Comparison of ENCODE assay signal across 8 cellular contexts in genomic region chr2:238060096-238060541, GRCh38. TPM values are rescaled to one million over a fixed set of nuclear protein-coding genes. Genes with fewer than 3 reads are reported as not detected.
DNase-seq lines count a peak whose midpoint lies in the region; ATAC-seq, FAIRE-seq and TF ChIP-seq lines count a peak whose summit lies in the region.

No MANE protein-coding gene starts in this region.

- H3K4me2 ChIP-seq in IMR-90 (ENCODE audit: low read depth, low read length): peak overlapping the region; percentile 94
- H3K4me2 ChIP-seq in astrocyte (ENCODE audit: low read length): peak overlapping the region; percentile 91

- no peak for FAIRE-seq in astrocyte (lab: Jason Lieb, UNC)

- H3K27me3 Mint-ChIP-seq in Calu3 (ENCODE audit: unreplicated experiment) (peaks cover 11% of the 10 kb centered on the region), astrocyte (ENCODE audit: low read depth, unreplicated experiment) (no peaks in the 10 kb centered on the region)

- no peak for DNase-seq in Calu3
- DNase-seq in IMR-90: peak; percentile 9
- DNase-seq in astrocyte (ENCODE audit: low read depth): no peak
- no peak for DNase-seq in right lobe of liver
- DNase-seq in upper lobe of left lung: no peak
- DNase-seq in UCSD-AML1 (lab: John Stamatoyannopoulos, UW; ENCODE audit: unreplicated experiment): no peak

- H3K27ac ChIP-seq in IMR-90 (ENCODE audit: insufficient read depth, low read length) (peak overlapping the region; percentile 65), astrocyte (ENCODE audit: low read depth, low read length) (peak overlapping the region; percentile 82), right lobe of liver (peak overlapping the region; percentile 72 to 84 (median 76)), upper lobe of left lung (peak overlapping the region; percentile 85 to 97 (median 90))

- H3K4me1 ChIP-seq in IMR-90 (ENCODE audit: control insufficient read depth, insufficient read depth, low read length): no peaks in the 10 kb centered on the region; the same call in 1 of the 2 replicates
- peaks cover 10% of the 10 kb centered on the region for H3K4me1 ChIP-seq in astrocyte (ENCODE audit: insufficient read depth, low read length)
- H3K4me1 ChIP-seq in right lobe of liver: peaks cover 0 to 37% (median 14%) of the 10 kb centered on the region in 4 donors
- H3K4me1 ChIP-seq in upper lobe of left lung: peaks cover 10 to 17% (median 11%) of the 10 kb centered on the region in 4 donors

- peak overlapping the region; percentile 87 for H4K5ac ChIP-seq in IMR-90 (ENCODE audit: low read depth, low read length)

- H3K27me3 ChIP-seq in IMR-90 (ENCODE audit: control insufficient read depth, insufficient read depth, low read length): no peaks in the 10 kb centered on the region
- no peaks in the 10 kb centered on the region for H3K27me3 ChIP-seq in astrocyte (ENCODE audit: insufficient read depth, low read length)
- no peaks in the 10 kb centered on the region for H3K27me3 ChIP-seq in right lobe of liver
- H3K27me3 ChIP-seq in upper lobe of left lung: no peaks in the 10 kb centered on the region

- H3K36me3 ChIP-seq in IMR-90 (ENCODE audit: control insufficient read depth, insufficient read depth, low read length) (no peaks in the 10 kb centered on the region; the same call in 1 of the 2 replicates), astrocyte (ENCODE audit: insufficient read depth, low read length) (no peaks in the 10 kb centered on the region), right lobe of liver (no peaks in the 10 kb centered on the region), upper lobe of left lung (peaks cover 0 to 10% (median 1%) of the 10 kb centered on the region in 4 donors)

- peak overlapping the region; percentile 66 for H3K18ac ChIP-seq in IMR-90 (ENCODE audit: low read depth, low read length)

- peak overlapping the region; percentile 78 for H3K14ac ChIP-seq in IMR-90 (replicated peaks; ENCODE audit: low read depth, low read length)

- peak overlapping the region; percentile 48 for H2BK5ac ChIP-seq in IMR-90 (ENCODE audit: low read depth, low read length, poor library complexity, severe bottlenecking)

- intact Hi-C loops in Calu3 (cut with micrococcal nuclease; ENCODE audit: unreplicated experiment) (loop anchor here (5.0 kb wide), 1 partner anchor 82 kb away; no protein-coding TSS in a partner anchor), IMR-90 (cut with micrococcal nuclease) (loop anchor here (2.0 to 5.0 kb wide), 3 partner anchors 93 to 203 kb away; partner anchors contain the start of gene UBE2F), right lobe of liver (cut with DNase I) (no loop called here)

- TF ChIP-seq RAD21 in IMR-90 (IDR thresholded peaks at IDR 0.05; ENCODE audit: low read length): no peak

- ATAC-seq in IMR-90 (ENCODE audit: low read depth) (no peak), right lobe of liver (no peak), upper lobe of left lung (ENCODE audit: low FRiP score in 2 of 2) (no peak), GM18861 (IDR thresholded peaks at IDR 0.05; ENCODE audit: unreplicated experiment) (no peak), HG03039 (IDR thresholded peaks at IDR 0.05; ENCODE audit: unreplicated experiment) (no peak)

- H2BK20ac ChIP-seq in IMR-90 (ENCODE audit: low read depth, low read length): no peak overlapping the region

- peak overlapping the region; percentile 97 for H2AFZ ChIP-seq in IMR-90 (replicated peaks; ENCODE audit: low read length, poor library complexity)
- H2AFZ ChIP-seq in astrocyte (ENCODE audit: low read depth, low read length): peak overlapping the region; percentile 95

- H3K36me3 Mint-ChIP-seq in Calu3 (ENCODE audit: insufficient read depth, unreplicated experiment) (peaks cover 24% of the 10 kb centered on the region), astrocyte (ENCODE audit: low read depth, unreplicated experiment) (peaks cover 4% of the 10 kb centered on the region)

- no peaks in the 10 kb centered on the region for H3K9me3 Mint-ChIP-seq in Calu3 (ENCODE audit: low read depth, unreplicated experiment)
- H3K9me3 Mint-ChIP-seq in astrocyte (ENCODE audit: unreplicated experiment): peaks cover 2% of the 10 kb centered on the region

- peak overlapping the region; percentile 98 for H3K23ac ChIP-seq in IMR-90 (ENCODE audit: low read depth, low read length)

- BruUV-seq in Calu3 (replicated peaks; lab: Mats Ljungman, UMichigan) (no TSS peak), IMR-90 (replicated peaks; lab: Mats Ljungman, UMichigan) (no TSS peak)

- H3K4me3 ChIP-seq in IMR-90 (ENCODE audit: insufficient read depth, low read depth, low read length) (peak overlapping the region; percentile 83), astrocyte (ENCODE audit: insufficient read depth, low read depth, low read length) (peak overlapping the region; percentile 83), right lobe of liver (peak overlapping the region; percentile 71 to 94 (median 90)), upper lobe of left lung (peak overlapping the region; percentile 80 to 98 (median 92))

- H3K9ac ChIP-seq in IMR-90 (ENCODE audit: low read depth, low read length) (peak overlapping the region; percentile 91), astrocyte (ENCODE audit: low read length) (peak overlapping the region; percentile 90)

- H3K4ac ChIP-seq in IMR-90 (ENCODE audit: low read depth, low read length): peak overlapping the region; percentile 90

- H3K27ac Mint-ChIP-seq in Calu3 (ENCODE audit: unreplicated experiment) (peak overlapping the region; percentile 41), astrocyte (ENCODE audit: unreplicated experiment) (peak overlapping the region; percentile 87)

- H4K20me1 ChIP-seq in IMR-90 (ENCODE audit: insufficient read depth, low read length) (no peaks in the 10 kb centered on the region), astrocyte (ENCODE audit: insufficient read depth, low read length) (no peaks in the 10 kb centered on the region)

- POLR2A ChIA-PET in IMR-90 (lab: Charles Lee; ENCODE audit: unreplicated experiment): no interaction called here

- WGBS in IMR-90 (ENCODE audit: extremely low coverage in 2 of 2, insufficient read length in 1 of 2), 2 experiments: 3% methylated on average over 12 of the region's 18 CpGs; no CpG with 5 or more reads in 1 of the 2 experiments
- 0% methylated on average over 11 of the region's 18 CpGs for WGBS in right lobe of liver (ENCODE audit: insufficient coverage, low coverage, low lambda C conversion rate, missing lambda C conversion rate)
- 1 to 3% methylated on average over 15 of the region's 18 CpGs for WGBS in upper lobe of left lung, 2 donors

- TF ChIP-seq POLR2A in IMR-90 (IDR thresholded peaks at IDR 0.05; ENCODE audit: low read depth, low read length): no peak
- TF ChIP-seq POLR2A in right lobe of liver (IDR thresholded peaks at IDR 0.05): no peak
- no peak for TF ChIP-seq POLR2A in upper lobe of left lung (IDR thresholded peaks at IDR 0.05)

- CTCF ChIA-PET in Calu3 (lab: Charles Lee) (interaction anchor here (0.8 to 1.0 kb wide), 3 partner anchors 39 to 203 kb away, joined by 3 to 6 read pairs (median 3); no protein-coding TSS in a partner anchor), IMR-90 (lab: Yijun Ruan, JAX) (interaction anchor here (0.6 to 1.4 kb wide), 2 partner anchors 15 to 132 kb away, joined by 3 to 4 read pairs; no protein-coding TSS in a partner anchor)

- no peaks in the 10 kb centered on the region; the same call in 1 of the 2 replicates for H3K9me1 ChIP-seq in IMR-90 (ENCODE audit: insufficient read depth, low read length)

- H3K79me1 ChIP-seq in IMR-90 (ENCODE audit: low read depth in 1 of 2, low read length in 2 of 2): peaks cover 8 to 36% of the 10 kb centered on the region in 2 experiments

- H3K79me2 ChIP-seq in astrocyte (ENCODE audit: insufficient read depth, low read length): no peaks in the 10 kb centered on the region

- peak overlapping the region; percentile 44; the same call in 1 of the 2 replicates for H2BK120ac ChIP-seq in IMR-90 (ENCODE audit: low read depth, low read length)

- peak overlapping the region; percentile 87 for H2AK9ac ChIP-seq in IMR-90 (replicated peaks; ENCODE audit: low read depth, low read length, poor library complexity)

- peak overlapping the region; percentile 91 to 97 for H4K8ac ChIP-seq in IMR-90 (ENCODE audit: low read depth in 2 of 2, low read length in 2 of 2)

- dilution Hi-C loops in IMR-90 (cut with HindIII; ENCODE audit: low sequenced_read_pairs, unreplicated experiment): no loop called here

- no peak for TF ChIP-seq CTCF in Calu3 (IDR thresholded peaks at IDR 0.05; ENCODE audit: unreplicated experiment)
- no peak for TF ChIP-seq CTCF in IMR-90 (conservative IDR thresholded peaks at IDR 0.05; ENCODE audit: low read depth, low read length)
- no peak for TF ChIP-seq CTCF in astrocyte (IDR thresholded peaks at IDR 0.05; ENCODE audit: insufficient read depth, low read depth, low read length)
- no peak for TF ChIP-seq CTCF in right lobe of liver (IDR thresholded peaks at IDR 0.05)
- TF ChIP-seq CTCF in upper lobe of left lung (IDR thresholded peaks at IDR 0.05): no peak

- peaks cover 50% of the 10 kb centered on the region for H3K4me1 Mint-ChIP-seq in Calu3 (ENCODE audit: low read depth, unreplicated experiment)
- peaks cover 9% of the 10 kb centered on the region for H3K4me1 Mint-ChIP-seq in astrocyte (ENCODE audit: low read depth, unreplicated experiment)

- peak overlapping the region; percentile 83 for H3K4me3 Mint-ChIP-seq in Calu3 (ENCODE audit: low read depth, unreplicated experiment)
- H3K4me3 Mint-ChIP-seq in astrocyte (ENCODE audit: unreplicated experiment): peak overlapping the region; percentile 91

- H2AK5ac ChIP-seq in IMR-90 (ENCODE audit: low read depth, low read length): peak overlapping the region; percentile 30

- H4K91ac ChIP-seq in IMR-90 (ENCODE audit: insufficient read depth, low read depth, low read length): peak overlapping the region; percentile 78

- H3K56ac ChIP-seq in IMR-90 (ENCODE audit: extremely low read depth, insufficient read depth, low read length): peak overlapping the region; percentile 45; the same call in 1 of the 2 replicates

- no peaks in the 10 kb centered on the region for H3K9me3 ChIP-seq in IMR-90 (ENCODE audit: control insufficient read depth, insufficient read depth, low read length)
- H3K9me3 ChIP-seq in astrocyte (ENCODE audit: insufficient read depth, low read depth, low read length): no peaks in the 10 kb centered on the region
- no peaks in the 10 kb centered on the region for H3K9me3 ChIP-seq in right lobe of liver
- no peaks in the 10 kb centered on the region for H3K9me3 ChIP-seq in upper lobe of left lung

- in situ Hi-C loops in IMR-90 (cut with MboI; ENCODE audit: low sequenced_read_pairs): no loop called here

- TF ChIP-seq EP300 in upper lobe of left lung (IDR thresholded peaks at IDR 0.05): no peak

- no peak overlapping the region for H2BK15ac ChIP-seq in IMR-90 (ENCODE audit: low read depth, low read length)

RNA-seq across cellular contexts. Expression of gene SCLY, which starts 0.7 kb away (rescaled TPM):
- 37.5 and 38.2 TPM in 2 replicates for total RNA-seq in Calu3 (2022)
- 8.6 and 12.2 TPM in 2 replicates for total RNA-seq in IMR-90 (2012; rRNA removed)
- 10.5 and 11.5 TPM in 2 replicates for polyA plus RNA-seq in IMR-90 (2012; rRNA removed)
- 6.0 and 9.5 TPM in 2 replicates for polyA plus RNA-seq in IMR-90 (2012; cell fraction: cytosol; rRNA removed)
- 17.5 and 22.5 TPM in 2 replicates for polyA plus RNA-seq in IMR-90 (2012; cell fraction: nucleus; rRNA removed; ENCODE audit: low replicate concordance)
- total RNA-seq in astrocyte: 12.1 and 15.4 TPM in 2 replicates
- 10 to 100 TPM; 24.4 to 54.2 (median 35.9) TPM for total RNA-seq in right lobe of liver
- 10 to 100 TPM in 4 of 6 donors, 1 to 10 TPM in 2; 9.4 to 19.9 (median 11.1) TPM for total RNA-seq in upper lobe of left lung

RNA-seq across cellular contexts. Expression of gene ESPNL, which starts 40.0 kb away (rescaled TPM):
- total RNA-seq in Calu3 (2022) (0.19 and 0.61 TPM in 2 replicates), IMR-90 (2012; rRNA removed) (1.4 and 2.0 TPM in 2 replicates), astrocyte (0.07 TPM in 1 of 2 replicates, not detected in the other), right lobe of liver (1 to 10 TPM in 1 of 6 experiments, under 1 TPM in 5; 0.11 to 1.1 (median 0.50) TPM), upper lobe of left lung (1 to 10 TPM in 1 of 6 donors, under 1 TPM in 3, not detected in 2; 0.10 to 3.1 (median 0.38) TPM)
- polyA plus RNA-seq in IMR-90 (2012; rRNA removed): 2.0 and 2.6 TPM in 2 replicates
- polyA plus RNA-seq in IMR-90 (2012; cell fraction: cytosol; rRNA removed): 3.2 and 3.7 TPM in 2 replicates
- polyA plus RNA-seq in IMR-90 (2012; cell fraction: nucleus; rRNA removed; ENCODE audit: low replicate concordance): 2.9 and 9.5 TPM in 2 replicates

Comparison
In these comparisons a context has a peak if more than half of its experiments do, and no peak if none do; other contexts are left out.
1. intact Hi-C loops: an anchor here in Calu3 (5.0 kb wide) and IMR-90 (2.0 to 5.0 kb wide); none called in right lobe of liver.